1 cellular context compared by ENCODE assay signal in genomic region chr7:99827040-99827778, GRCh38.
TF ChIP-seq lines count a peak whose summit lies in the region.

No MANE protein-coding gene starts in this region.

TF ChIP-seq in HepG2, 621 proteins besides CTCF, POLR2A, EP300 and RAD21 (continued from another document and continues in another):
- TF ChIP-seq SAP130 (CRISPR knock-in tag; IDR thresholded peaks at IDR 0.05; ENCODE audit: low read depth), result peak; percentile 70
- TF ChIP-seq ZNF775 (CRISPR knock-in tag; IDR thresholded peaks at IDR 0.05; ENCODE audit: borderline replicate concordance), result peak; percentile 75; the same call in 1 of the 2 replicates
- TF ChIP-seq BHLHE40 (IDR thresholded peaks at IDR 0.05; ENCODE audit: low read length), result no peak
- 0 out of 2 replicates have a peak, but pooled peaks have one; percentile 45 for TF ChIP-seq ZNF788 (CRISPR knock-in tag; IDR thresholded peaks at IDR 0.05; ENCODE audit: borderline replicate concordance)
- no peak for TF ChIP-seq GPBP1L1 (CRISPR knock-in tag; IDR thresholded peaks at IDR 0.05)
- TF ChIP-seq CHD4 (IDR thresholded peaks at IDR 0.05; ENCODE audit: borderline replicate concordance, low read length), result no peak
- no peak for TF ChIP-seq TBX3 (IDR thresholded peaks at IDR 0.05; ENCODE audit: borderline replicate concordance)
- peak; percentile 47; the same call in 1 of the 2 replicates for TF ChIP-seq GTF3A (CRISPR knock-in tag; conservative IDR thresholded peaks at IDR 0.05)
- no peak for TF ChIP-seq ZNF674 (CRISPR knock-in tag; IDR thresholded peaks at IDR 0.05; ENCODE audit: low read depth)
- TF ChIP-seq HMG20B (CRISPR knock-in tag; conservative IDR thresholded peaks at IDR 0.05), result peak; percentile 85
- TF ChIP-seq RAD51 (IDR thresholded peaks at IDR 0.05; ENCODE audit: borderline replicate concordance), result no peak
- TF ChIP-seq ZSCAN31 (CRISPR knock-in tag; IDR thresholded peaks at IDR 0.05; ENCODE audit: low read depth), result 0 out of 2 replicates have a peak, but pooled peaks have one; percentile 42
- TF ChIP-seq DBP (CRISPR knock-in tag; IDR thresholded peaks at IDR 0.05; ENCODE audit: not compliant biosample characterization), result no peak
- no peak for TF ChIP-seq DMTF1 (CRISPR knock-in tag; IDR thresholded peaks at IDR 0.05)
- 0 out of 2 replicates have a peak, but pooled peaks have one; percentile 12 for TF ChIP-seq HNF1B (CRISPR knock-in tag; IDR thresholded peaks at IDR 0.05)
- no peak for TF ChIP-seq ZNF274 (CRISPR knock-in tag; IDR thresholded peaks at IDR 0.05)
- TF ChIP-seq TCF12 (IDR thresholded peaks at IDR 0.05), result no peak
- no peak for TF ChIP-seq TCF12 (CRISPR knock-in tag; IDR thresholded peaks at IDR 0.05)
- no peak for TF ChIP-seq ZNF549 (CRISPR knock-in tag; IDR thresholded peaks at IDR 0.05)
- TF ChIP-seq ZNF570 (CRISPR knock-in tag; IDR thresholded peaks at IDR 0.05; ENCODE audit: borderline replicate concordance), result no peak
- TF ChIP-seq RARG (CRISPR knock-in tag; IDR thresholded peaks at IDR 0.05; ENCODE audit: low read depth), result no peak
- TF ChIP-seq PRPF4 (IDR thresholded peaks at IDR 0.05; ENCODE audit: low read depth, low read length, poor library complexity, severe bottlenecking), result no peak
- no peak for TF ChIP-seq PHF5A (CRISPR knock-in tag; IDR thresholded peaks at IDR 0.05; ENCODE audit: low read depth, unreplicated experiment)
- no peak for TF ChIP-seq ZBTB4 (CRISPR knock-in tag; IDR thresholded peaks at IDR 0.05; ENCODE audit: borderline replicate concordance)
- TF ChIP-seq ZSCAN30 (CRISPR knock-in tag; IDR thresholded peaks at IDR 0.05), result no peak
- no peak for TF ChIP-seq DNMT3B (CRISPR knock-in tag; conservative IDR thresholded peaks at IDR 0.05)
- TF ChIP-seq ZNF501 (CRISPR knock-in tag; IDR thresholded peaks at IDR 0.05), result no peak
- no peak for TF ChIP-seq ZNF768 (CRISPR knock-in tag; IDR thresholded peaks at IDR 0.05)
- no peak for TF ChIP-seq E2F5 (CRISPR knock-in tag; conservative IDR thresholded peaks at IDR 0.05)
- TF ChIP-seq EZH2 (conservative IDR thresholded peaks at IDR 0.05; ENCODE audit: low read depth, low read length), result no peak
- no peak for TF ChIP-seq ZNF276 (CRISPR knock-in tag; IDR thresholded peaks at IDR 0.05; ENCODE audit: low read depth)
- no peak for TF ChIP-seq ZNF607 (CRISPR knock-in tag; IDR thresholded peaks at IDR 0.05; ENCODE audit: borderline replicate concordance)
- TF ChIP-seq ZNF12 (CRISPR knock-in tag; IDR thresholded peaks at IDR 0.05), result no peak
- no peak for TF ChIP-seq CEBPZ (IDR thresholded peaks at IDR 0.05; ENCODE audit: low read length)
- TF ChIP-seq ZNF776 (CRISPR knock-in tag; IDR thresholded peaks at IDR 0.05), result no peak
- TF ChIP-seq TRIM22 (IDR thresholded peaks at IDR 0.05), result no peak
- no peak for TF ChIP-seq CSRNP2 (CRISPR knock-in tag; conservative IDR thresholded peaks at IDR 0.05; ENCODE audit: low read depth)
- no peak for TF ChIP-seq RELA (CRISPR knock-in tag; IDR thresholded peaks at IDR 0.05)
- no peak for TF ChIP-seq GZF1 (CRISPR knock-in tag; IDR thresholded peaks at IDR 0.05)
- peak; percentile 46; the same call in 1 of the 2 replicates for TF ChIP-seq ZNF770 (CRISPR knock-in tag; IDR thresholded peaks at IDR 0.05)
